In genomic region chr7:155094636-155095035, GRCh38 we compare ENCODE assay signal across 35 cellular contexts. TPM values are rescaled to one million over a fixed set of nuclear protein-coding genes. Genes with fewer than 3 reads are reported as not detected.
"Had no signal": no experiment of that assay in that cellular context is flagged by ENCODE, and none has a peak within 500 bp of the region (broad histone marks: within the 10 kb centered on the region; RNA-seq: fewer than 3 reads in every experiment).

No MANE protein-coding gene starts in this region.

- DNase-seq: activated B cell treated with CpG ODN at 0.5 μM for 24 hours; activated CD4-positive, alpha-beta T cell treated with anti-CD3 and anti-CD28 coated beads for 48 hours; activated CD4-positive, alpha-beta T cell treated with anti-CD3 and anti-CD28 coated beads, Interleukin-2, amount 50 U/mL, for 1 hour; activated CD4-positive, alpha-beta T cell treated with anti-CD3 and anti-CD28 coated beads, Interleukin-2, amount 50 U/mL, for 48 hours; activated CD8-positive, alpha-beta memory T cell treated with anti-CD3 and anti-CD28 coated beads for 24 hours; activated CD8-positive, alpha-beta T cell treated with anti-CD3 and anti-CD28 coated beads for 36 hours; activated effector memory CD4-positive, alpha-beta T cell treated with anti-CD3 and anti-CD28 coated beads, Interleukin-2, amount 50 U/mL, for 16 hours; activated naive CD4-positive, alpha-beta T cell treated with anti-CD3 and anti-CD28 coated beads for 36 hours; activated naive CD8-positive, alpha-beta T cell treated with anti-CD3 and anti-CD28 coated beads for 36 hours; activated naive CD8-positive, alpha-beta T cell treated with anti-CD3 and anti-CD28 coated beads, Interleukin-2, amount 50 U/mL, for 24 hours; activated T-cell treated with anti-CD3 and anti-CD28 coated beads, Interleukin-2, amount 50 U/mL, for 4 hours; adrenal gland; amygdala; aorta; body of pancreas; central memory CD4-positive, alpha-beta T cell; cerebellar nuclear complex; colonic mucosa; effector CD8-positive, alpha-beta T cell; esophagus squamous epithelium; foreskin melanocyte; heart right ventricle; T-helper 17 cell; T1000; WERI-Rb-1 had no signal

- H3K27me3 ChIP-seq: adrenal gland, body of pancreas, colonic mucosa had no signal

- H3K4me1 ChIP-seq: adrenal gland, body of pancreas, colonic mucosa, esophagus squamous epithelium, gastroesophageal sphincter, heart right ventricle had no signal

- H3K27ac ChIP-seq: adrenal gland, body of pancreas, colonic mucosa, epithelial cell of prostate, esophagus squamous epithelium, gastroesophageal sphincter, heart right ventricle, WERI-Rb-1 had no signal

- ATAC-seq: activated CD4-positive, CD25-positive, alpha-beta regulatory T cell treated with anti-CD3 and anti-CD28 coated beads, Interleukin-2, amount 50 U/mL, for 24 hours; activated CD8-positive, alpha-beta T cell treated with anti-CD3 and anti-CD28 coated beads for 36 hours; activated naive CD8-positive, alpha-beta T cell treated with anti-CD3 and anti-CD28 coated beads, Interleukin-2, amount 50 U/mL, for 24 hours; activated T-cell treated with anti-CD3 and anti-CD28 coated beads, Interleukin-2, amount 50 U/mL, for 4 hours; activated T-helper 17 cell treated with anti-CD3 and anti-CD28 coated beads, Interleukin-2, amount 50 U/mL, for 72 hours; body of pancreas; gastroesophageal sphincter; heart right ventricle; T-helper 17 cell had no signal

- H3K4me3 ChIP-seq: adrenal gland, body of pancreas, colonic mucosa, esophagus squamous epithelium, gastroesophageal sphincter, heart right ventricle had no signal

- H3K36me3 ChIP-seq: adrenal gland, colonic mucosa, esophagus squamous epithelium, gastroesophageal sphincter, heart right ventricle, WERI-Rb-1 had no signal

- H3K9me3 ChIP-seq: adrenal gland, body of pancreas, colonic mucosa, esophagus squamous epithelium, gastroesophageal sphincter, heart right ventricle had no signal

RNA-seq across cellular contexts. Expression of gene HTR5A, which starts 24.5 kb away (rescaled TPM):
- total RNA-seq: activated B cell treated with CpG ODN at 0.5 μM for 24 hours; activated CD8-positive, alpha-beta T cell treated with anti-CD3 and anti-CD28 coated beads for 36 hours; activated naive CD4-positive, alpha-beta T cell treated with anti-CD3 and anti-CD28 coated beads for 36 hours; activated naive CD8-positive, alpha-beta T cell treated with anti-CD3 and anti-CD28 coated beads for 36 hours; activated T-cell treated with anti-CD3 and anti-CD28 coated beads, Interleukin-2, amount 50 U/mL, for 4 hours; activated T-helper 17 cell treated with anti-CD3 and anti-CD28 coated beads, Interleukin-2, amount 50 U/mL, for 72 hours; adrenal gland; aorta; body of pancreas; colonic mucosa; dermis microvascular lymphatic vessel endothelial cell; endothelial cell of umbilical vein; esophagus squamous epithelium; fibroblast of lung; fibroblast of villous mesenchyme; gastroesophageal sphincter; glomerular endothelial cell; heart right ventricle; T-helper 17 cell had no signal
- polyA plus RNA-seq: adrenal gland, aorta, endothelial cell of umbilical vein, esophagus, fibroblast of lung, heart right ventricle had no signal
